Comparison of ENCODE assay signal across 8 cellular contexts in genomic region chr5:72817639-72818266, GRCh38. TPM values are rescaled to one million over a fixed set of nuclear protein-coding genes. Genes with fewer than 3 reads are reported as not detected.
DNase-seq lines count a peak whose midpoint lies in the region; ATAC-seq and TF ChIP-seq lines count a peak whose summit lies in the region.

No MANE protein-coding gene starts in this region.

- H3K4me3 ChIP-seq in CD4-positive, alpha-beta memory T cell (ENCODE audit: low read length in 2 of 2): peak overlapping the region in 1 of 2 donors; percentile 69
- H3K4me3 ChIP-seq in NB4 (ENCODE audit: low read depth, low read length): peak overlapping the region; percentile 70
- peak overlapping the region; percentile 65 for H3K4me3 ChIP-seq in colonic mucosa

- H3K27me3 ChIP-seq in CD4-positive, alpha-beta memory T cell (ENCODE audit: insufficient read depth, low read length): no peaks in the 10 kb centered on the region
- H3K27me3 ChIP-seq in colonic mucosa: no peaks in the 10 kb centered on the region

- no peaks in the 10 kb centered on the region for H3K9me3 Mint-ChIP-seq in CD4-positive, alpha-beta memory T cell
- H3K9me3 Mint-ChIP-seq in nephron progenitor cell: peaks cover 3% of the 10 kb centered on the region

- H3K4me1 ChIP-seq in CD4-positive, alpha-beta memory T cell (ENCODE audit: insufficient read depth, low read length): peaks cover 26% of the 10 kb centered on the region
- peaks cover 9% of the 10 kb centered on the region for H3K4me1 ChIP-seq in colonic mucosa

- intact Hi-C loops in CD4-positive, alpha-beta memory T cell (cut with micrococcal nuclease): loop anchor here (5.0 kb wide), 2 partner anchors 495 to 510 kb away; partner anchors contain the start of genes MRPS27 and PTCD2
- intact Hi-C loops in colonic mucosa (cut with DNase I): loop anchor here (5.0 kb wide), 1 partner anchor 205 kb away; no protein-coding TSS in a partner anchor

- TF ChIP-seq CTCF in NB4 (IDR thresholded peaks at IDR 0.05; ENCODE audit: low read depth, low read length) (no peak), colonic mucosa (IDR thresholded peaks at IDR 0.05) (no peak), nephron progenitor cell (IDR thresholded peaks at IDR 0.05) (no peak)

- H3K27ac ChIP-seq in CD4-positive, alpha-beta memory T cell (ENCODE audit: low read depth, low read length): no peak overlapping the region
- peak overlapping the region; percentile 97 for H3K27ac ChIP-seq in colonic mucosa

- peak overlapping the region; percentile 47 to 72 for H3K9ac ChIP-seq in colonic mucosa (ENCODE audit: low read depth in 2 of 2, low read length in 2 of 2)

- peaks cover 11 to 31% (median 15%) of the 10 kb centered on the region in 4 donors for H3K4me1 Mint-ChIP-seq in CD4-positive, alpha-beta memory T cell
- peaks cover 44% of the 10 kb centered on the region for H3K4me1 Mint-ChIP-seq in nephron progenitor cell

- CTCF ChIA-PET in CD4-positive, alpha-beta memory T cell (lab: Charles Lee; ENCODE audit: partially characterized antibody): interaction anchor here (1.2 to 5.5 kb wide), 10 partner anchors 12 to 207 kb away, joined by 3 to 99 read pairs (median 10); no protein-coding TSS in a partner anchor

- no peaks in the 10 kb centered on the region for H3K36me3 ChIP-seq in CD4-positive, alpha-beta memory T cell (ENCODE audit: insufficient read depth, low read length)
- H3K36me3 ChIP-seq in colonic mucosa: no peaks in the 10 kb centered on the region

- peak overlapping the region in 6 of 7 donors; percentile 37 to 97 (median 94) for H3K27ac Mint-ChIP-seq in CD4-positive, alpha-beta memory T cell
- H3K27ac Mint-ChIP-seq in nephron progenitor cell: peak overlapping the region; percentile 100

- POLR2A ChIA-PET in CD4-positive, alpha-beta memory T cell (lab: Charles Lee; ENCODE audit: partially characterized antibody): interaction anchor here (1.0 to 4.4 kb wide), 10 partner anchors 8 to 747 kb away, joined by 3 to 54 read pairs (median 4); partner anchors contain the start of genes ANKRA2, BTF3 and UTP15

- ATAC-seq in HG03039 (IDR thresholded peaks at IDR 0.05; ENCODE audit: unreplicated experiment) (no peak), HG02981 (IDR thresholded peaks at IDR 0.05; ENCODE audit: unreplicated experiment) (no peak), GM18519 (IDR thresholded peaks at IDR 0.05; ENCODE audit: low FRiP score, unreplicated experiment) (no peak), GM18502 (IDR thresholded peaks at IDR 0.05; ENCODE audit: poor library complexity, unreplicated experiment) (no peak)

- no peak for TF ChIP-seq POLR2A in NB4 (IDR thresholded peaks at IDR 0.05; ENCODE audit: extremely low read depth, insufficient read length)

- peak in 1 of 5 donors; percentile 0 for DNase-seq in CD4-positive, alpha-beta memory T cell
- DNase-seq in NB4 (ENCODE audit: low read depth) (peak; percentile 19), colonic mucosa (no peak), nephron progenitor cell (no peak)

- H3K27me3 Mint-ChIP-seq in CD4-positive, alpha-beta memory T cell: peaks cover 0 to 3% of the 10 kb centered on the region in 2 donors
- H3K27me3 Mint-ChIP-seq in nephron progenitor cell (ENCODE audit: low read depth, poor library complexity): no peaks in the 10 kb centered on the region

- H3K4me3 Mint-ChIP-seq in CD4-positive, alpha-beta memory T cell: peak overlapping the region; percentile 91 to 98 (median 94)
- H3K4me3 Mint-ChIP-seq in nephron progenitor cell: peak overlapping the region; percentile 99

- no peaks in the 10 kb centered on the region for H3K9me3 ChIP-seq in CD4-positive, alpha-beta memory T cell (ENCODE audit: control insufficient read depth in 1 of 2, low read length in 2 of 2)
- no peaks in the 10 kb centered on the region for H3K9me3 ChIP-seq in colonic mucosa

- H3K36me3 Mint-ChIP-seq in CD4-positive, alpha-beta memory T cell: peaks cover 0 to 4% of the 10 kb centered on the region in 2 donors
- H3K36me3 Mint-ChIP-seq in nephron progenitor cell (ENCODE audit: low read depth): peaks cover 19% of the 10 kb centered on the region

RNA-seq across cellular contexts. Expression of gene TNPO1, which starts 1.3 kb away (rescaled TPM):
- total RNA-seq in CD4-positive, alpha-beta memory T cell: 10 to 100 TPM; 86.2 to 86.4 TPM
- polyA plus RNA-seq in CD4-positive, alpha-beta memory T cell: 10 to 100 TPM; 46.6 to 47.5 TPM
- total RNA-seq in colonic mucosa: 10 to 100 TPM; 78.0 to 89.9 TPM
